Comparison of ENCODE assay signal across 11 cellular contexts in genomic region chr18:62838475-62839098, GRCh38.
A peak's percentile ranks its signal among the peaks of the same experiment; 100 is the strongest.
DNase-seq lines count a peak whose midpoint lies in the region; ATAC-seq, FAIRE-seq and TF ChIP-seq lines count a peak whose summit lies in the region.
"Had no signal": no experiment of that assay in that cellular context is flagged by ENCODE, and none has a peak within 500 bp of the region (broad histone marks: within the 10 kb centered on the region; RNA-seq: fewer than 3 reads in every experiment).

No MANE protein-coding gene starts in this region.

- TF ChIP-seq POLR2A in H1 (IDR thresholded peaks at IDR 0.05; ENCODE audit: control extremely low read depth in 1 of 2, low read depth in 2 of 2, low read length in 2 of 2) (no peak), uterus (IDR thresholded peaks at IDR 0.05) (no peak)

- TF ChIP-seq CTCF in H1 (IDR thresholded peaks at IDR 0.05; ENCODE audit: control extremely low read depth in 1 of 3, insufficient read depth in 1 of 3, low read depth in 1 of 3, low read length in 3 of 3) (no peak), uterus (IDR thresholded peaks at IDR 0.05) (no peak)

- ATAC-seq in GM18517 (IDR thresholded peaks at IDR 0.05; ENCODE audit: unreplicated experiment) (peak; percentile 87), GM21526 (IDR thresholded peaks at IDR 0.05; ENCODE audit: low FRiP score, unreplicated experiment) (peak; percentile 55), HG03108 (IDR thresholded peaks at IDR 0.05; ENCODE audit: unreplicated experiment) (peak; percentile 75)
- ATAC-seq: lower lobe of right lung, Right ventricle myocardium inferior had no signal

- no peaks in the 10 kb centered on the region for H3K79me1 ChIP-seq in H1 (ENCODE audit: low read depth, low read length)

- H3K27ac ChIP-seq in H1 (ENCODE audit: low read depth, low read length) (peak overlapping the region; percentile 44; the same call in 1 of the 2 replicates), uterus (no peak overlapping the region)
- H3K27ac ChIP-seq: lower lobe of right lung had no signal

- H3K14ac ChIP-seq in H1 (ENCODE audit: insufficient read length) = no peak overlapping the region

- H3K9ac ChIP-seq in H1 (replicated peaks in 1 of 4; ENCODE audit: extremely low read depth in 1 of 4, low read depth in 3 of 4, low read length in 3 of 4) = peak overlapping the region in 1 of 4 experiments; percentile 13; a peak in 1 of 7 replicates

- no peak for TF ChIP-seq RAD21 in H1 (IDR thresholded peaks at IDR 0.05 in 1 of 2, conservative IDR thresholded peaks at IDR 0.05 in 1 of 2; ENCODE audit: low read depth in 2 of 2, low read length in 2 of 2)

- H3K36me3 ChIP-seq in H1 (ENCODE audit: control insufficient read depth in 2 of 4, insufficient read depth in 4 of 4, low read length in 3 of 4) = no peaks in the 10 kb centered on the region
- no peaks in the 10 kb centered on the region for H3K36me3 ChIP-seq in uterus
- H3K36me3 ChIP-seq: lower lobe of right lung had no signal

- H3K18ac ChIP-seq in H1 (ENCODE audit: extremely low read depth, low read length) = no peak overlapping the region; the same call in 1 of the 2 replicates

- H4K91ac ChIP-seq in H1 (replicated peaks; ENCODE audit: insufficient read length, low read length) = no peak overlapping the region

- no peaks in the 10 kb centered on the region for H3K27me3 ChIP-seq in H1 (replicated peaks in 1 of 4; ENCODE audit: control insufficient read depth in 3 of 4, extremely low read depth in 1 of 4, insufficient read depth in 3 of 4, low read length in 3 of 4)
- no peaks in the 10 kb centered on the region for H3K27me3 ChIP-seq in uterus

- H3K4me1 ChIP-seq in H1 (replicated peaks in 1 of 4; ENCODE audit: control insufficient read depth in 3 of 4, insufficient read depth in 4 of 4, low read length in 3 of 4) = peaks cover 5 to 28% (median 13%) of the 10 kb centered on the region in 4 experiments
- H3K4me1 ChIP-seq in uterus = no peaks in the 10 kb centered on the region

- H2BK15ac ChIP-seq in H1 (ENCODE audit: low read length) = no peak overlapping the region

- H4K8ac ChIP-seq in H1 (ENCODE audit: extremely low read depth, insufficient read depth, low read length) = no peak overlapping the region

- H2BK120ac ChIP-seq in H1 (replicated peaks; ENCODE audit: low read depth, low read length) = peak overlapping the region; percentile 2

- peak; percentile 63 for FAIRE-seq in H1 (lab: Jason Lieb, UNC)

- no peak overlapping the region for H3K4ac ChIP-seq in H1 (replicated peaks; ENCODE audit: insufficient read length, low read depth, low read length)

- 15% methylated on average over 1 of the region's 1 CpG; no CpG with 5 or more reads in 1 of the 2 experiments for WGBS in H1 (ENCODE audit: extremely low coverage in 1 of 2, insufficient coverage in 1 of 2, insufficient read length in 1 of 2, insufficient replicate concordance in 2 of 2, low coverage in 1 of 2, low lambda C conversion rate in 2 of 2, missing lambda C conversion rate in 1 of 2), 2 experiments

- H3K9me3 ChIP-seq in H1 (ENCODE audit: insufficient read depth in 2 of 2, low read depth in 1 of 2, low read length in 1 of 2) (no peaks in the 10 kb centered on the region), uterus (no peaks in the 10 kb centered on the region)
- H3K9me3 ChIP-seq: lower lobe of right lung had no signal

- peak overlapping the region; percentile 57 for H4K5ac ChIP-seq in H1 (ENCODE audit: insufficient read length, low read depth, low read length)

- no peaks in the 10 kb centered on the region; the same call in 1 of the 2 replicates for H3K23me2 ChIP-seq in H1 (ENCODE audit: low read depth, low read length)

- POLR2A ChIA-PET in H1 (lab: Charles Lee; ENCODE audit: partially characterized antibody) = interaction anchor here (0.6 kb wide), 1 partner anchor 13 kb away, joined by 3 read pairs; no protein-coding TSS in a partner anchor

- peak overlapping the region in 1 of 4 experiments; percentile 19; a peak in 1 of 8 replicates for H3K4me3 ChIP-seq in H1 (ENCODE audit: extremely low read depth in 1 of 4, insufficient read depth in 2 of 4, low read depth in 3 of 4, low read length in 4 of 4)
- no peak overlapping the region for H3K4me3 ChIP-seq in uterus
- H3K4me3 ChIP-seq: lower lobe of right lung had no signal

- CTCF ChIA-PET in H1 (lab: Charles Lee; ENCODE audit: partially characterized antibody) = interaction anchor here (1.1 kb wide), 1 partner anchor 252 kb away, joined by 3 read pairs; no protein-coding TSS in a partner anchor

- no peak for TF ChIP-seq EP300 in H1 (IDR thresholded peaks at IDR 0.05; ENCODE audit: borderline replicate concordance in 1 of 2, low read depth in 2 of 2, low read length in 2 of 2)

- intact Hi-C loops in uterus (cut with DNase I; ENCODE audit: low total_unique reads) = no loop called here

- no peak overlapping the region for H2AK5ac ChIP-seq in H1 (ENCODE audit: low read depth, low read length)

- no peak overlapping the region for H2AFZ ChIP-seq in H1 (ENCODE audit: low read length)

- no peak overlapping the region for H3K23ac ChIP-seq in H1 (ENCODE audit: insufficient read length)

- no peak for DNase-seq in H1 (ENCODE audit: low read depth in 1 of 2, low spot score in 2 of 2)
- DNase-seq in stimulated activated naive CD4-positive, alpha-beta T cell (lab: John Stamatoyannopoulos, UW) = no peak
- no peak for DNase-seq in activated CD8-positive, alpha-beta memory T cell treated with anti-CD3 and anti-CD28 coated beads for 24 hours
- no peak for DNase-seq in uterus
- no peak for DNase-seq in activated naive CD4-positive, alpha-beta T cell (lab: John Stamatoyannopoulos, UW)
- DNase-seq: lower lobe of right lung, retina had no signal

- peak overlapping the region; percentile 37 to 49 for H3K4me2 ChIP-seq in H1 (ENCODE audit: insufficient read depth in 1 of 2, low read depth in 2 of 2, low read length in 2 of 2)

- H3K56ac ChIP-seq in H1 (replicated peaks; ENCODE audit: insufficient read length, low read depth, low read length) = no peak overlapping the region

- no peaks in the 10 kb centered on the region for H4K20me1 ChIP-seq in H1 (replicated peaks in 1 of 2; ENCODE audit: control insufficient read depth in 1 of 2, insufficient read depth in 2 of 2, low read length in 2 of 2)

- H2BK20ac ChIP-seq in H1 (ENCODE audit: low read length) = no peak overlapping the region

- H2BK12ac ChIP-seq in H1 (ENCODE audit: low read depth, low read length) = no peak overlapping the region

- peak overlapping the region; percentile 8; the same call in 1 of the 2 replicates for H2BK5ac ChIP-seq in H1 (ENCODE audit: low read depth, low read length)

- peaks cover 0 to 75% of the 10 kb centered on the region in 2 experiments; a peak in 3 of 4 replicates for H3K79me2 ChIP-seq in H1 (ENCODE audit: control insufficient read depth in 1 of 2, insufficient read depth in 2 of 2, low read length in 2 of 2)

TF ChIP-seq in H1, 55 proteins besides CTCF, POLR2A, EP300 and RAD21:
- TF ChIP-seq TAF1 (IDR thresholded peaks at IDR 0.05; ENCODE audit: low read depth, low read length) (no peak), JUND (IDR thresholded peaks at IDR 0.05; ENCODE audit: low read length) (no peak), SAP30 (IDR thresholded peaks at IDR 0.05; ENCODE audit: insufficient read depth, insufficient replicate concordance, low read length) (no peak), CTBP2 (IDR thresholded peaks at IDR 0.05; ENCODE audit: borderline replicate concordance, insufficient read depth, insufficient read length, low read length) (no peak), MAFK (IDR thresholded peaks at IDR 0.05; ENCODE audit: low read depth, low read length) (no peak), TAF7 (optimal IDR thresholded peaks at IDR 0.05; ENCODE audit: borderline replicate concordance, low read depth, low read length) (no peak), CEBPB (IDR thresholded peaks at IDR 0.05; ENCODE audit: low read depth, low read length) (no peak), CBX5 (IDR thresholded peaks at IDR 0.05; ENCODE audit: low read depth, low read length) (no peak), TEAD4 (IDR thresholded peaks at IDR 0.05; ENCODE audit: low read depth, low read length) (no peak), TBP (IDR thresholded peaks at IDR 0.05; ENCODE audit: low read depth, low read length) (no peak)
